In the genomic region with DNA sequence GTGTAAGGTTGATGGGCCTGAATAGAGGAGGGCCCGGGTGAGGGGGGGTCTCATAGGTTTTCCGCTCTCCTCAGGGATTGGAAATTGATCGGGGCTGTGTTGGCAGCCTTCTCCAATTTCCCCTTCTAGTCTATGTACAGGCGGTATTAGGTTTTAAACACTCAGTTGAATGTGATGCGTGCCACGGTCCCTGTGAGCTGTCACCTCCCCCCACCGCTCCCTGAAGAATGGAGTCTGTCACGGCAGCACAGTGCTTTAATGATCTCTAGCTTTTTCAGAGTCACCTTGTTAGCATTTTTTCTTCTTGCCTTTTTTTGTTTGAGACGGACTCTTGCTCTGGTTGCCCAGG, we compare ENCODE assay signal across 1 cellular context.
TF ChIP-seq lines count a peak whose summit lies in the region.

No MANE protein-coding gene starts in this region.

TF ChIP-seq in IMR-90, 13 proteins besides CTCF, POLR2A, EP300 and RAD21:
- no peak for TF ChIP-seq RFX5 (IDR thresholded peaks at IDR 0.05; ENCODE audit: low read depth, low read length)
- TF ChIP-seq MAZ (IDR thresholded peaks at IDR 0.05; ENCODE audit: borderline replicate concordance, low read depth, low read length) = no peak
- no peak for TF ChIP-seq NFE2L2 (IDR thresholded peaks at IDR 0.05; ENCODE audit: low read depth, low read length)
- no peak for TF ChIP-seq CEBPB (IDR thresholded peaks at IDR 0.05; ENCODE audit: low read depth, low read length)
- no peak for TF ChIP-seq FOS (IDR thresholded peaks at IDR 0.05; ENCODE audit: low read depth, low read length)
- TF ChIP-seq USF2 (IDR thresholded peaks at IDR 0.05; ENCODE audit: low read depth, low read length) = no peak
- TF ChIP-seq ELK1 (IDR thresholded peaks at IDR 0.05; ENCODE audit: borderline replicate concordance, low read depth, low read length) = no peak
- TF ChIP-seq MXI1 (IDR thresholded peaks at IDR 0.05; ENCODE audit: borderline replicate concordance, low read depth, low read length) = no peak
- TF ChIP-seq SMC3 (IDR thresholded peaks at IDR 0.05; ENCODE audit: low read depth, low read length) = no peak
- no peak for TF ChIP-seq BHLHE40 (IDR thresholded peaks at IDR 0.05; ENCODE audit: low read depth, low read length)
- no peak for TF ChIP-seq MAFK (IDR thresholded peaks at IDR 0.05; ENCODE audit: low read depth, low read length)
- TF ChIP-seq CHD1 (IDR thresholded peaks at IDR 0.05; ENCODE audit: low read depth, low read length) = no peak
- TF ChIP-seq RCOR1 (IDR thresholded peaks at IDR 0.05; ENCODE audit: insufficient replicate concordance, low read length) = no peak
